17 cellular contexts compared by ENCODE assay signal in genomic region chr5:72093231-72093630, GRCh38. TPM values are rescaled to one million over a fixed set of nuclear protein-coding genes. Genes with fewer than 3 reads are reported as not detected.
DNase-seq lines count a peak whose midpoint lies in the region; ATAC-seq and TF ChIP-seq lines count a peak whose summit lies in the region.
"Had no signal": no experiment of that assay in that cellular context is flagged by ENCODE, and none has a peak within 500 bp of the region (broad histone marks: within the 10 kb centered on the region; RNA-seq: fewer than 3 reads in every experiment).

No MANE protein-coding gene starts in this region.

- H3K27me3 ChIP-seq in MM.1S (replicated peaks; ENCODE audit: insufficient read depth, low read length) (no peaks in the 10 kb centered on the region), H7 (ENCODE audit: control insufficient read depth, insufficient read depth, low read length) (no peaks in the 10 kb centered on the region)
- H3K27me3 ChIP-seq: BE2C, thyroid gland had no signal

- no peaks in the 10 kb centered on the region for H3K4me1 ChIP-seq in MM.1S (ENCODE audit: low read length)
- H3K4me1 ChIP-seq: thyroid gland had no signal

- H3K9me3 ChIP-seq in MM.1S (replicated peaks; ENCODE audit: insufficient read depth, low read length) = no peaks in the 10 kb centered on the region
- H3K9me3 ChIP-seq: BE2C, thyroid gland had no signal

- H3K27ac ChIP-seq in MM.1S (ENCODE audit: low read length) = no peak overlapping the region
- H3K27ac ChIP-seq: thyroid gland had no signal

- peak overlapping the region; percentile 28; the same call in 1 of the 2 replicates for H3K4me2 ChIP-seq in MM.1S (ENCODE audit: low read depth, low read length)

- no peaks in the 10 kb centered on the region for H3K9me2 ChIP-seq in MM.1S (replicated peaks; ENCODE audit: insufficient read depth, low read length)

- H2AFZ ChIP-seq in MM.1S (ENCODE audit: low read length) = no peak overlapping the region

- H3K9ac ChIP-seq in MM.1S (ENCODE audit: low read length) = no peak overlapping the region

- no peak for ATAC-seq in HG03342 (IDR thresholded peaks at IDR 0.05; ENCODE audit: unreplicated experiment)
- no peak for ATAC-seq in HG03571 (IDR thresholded peaks at IDR 0.05; ENCODE audit: unreplicated experiment)
- no peak for ATAC-seq in GM18517 (IDR thresholded peaks at IDR 0.05; ENCODE audit: unreplicated experiment)
- ATAC-seq: activated CD8-positive, alpha-beta memory T cell treated with anti-CD3 and anti-CD28 coated beads, Interleukin-2, amount 10 ng/mL, durations not matched to agents 7 days and 5 days; naive thymus-derived CD4-positive, alpha-beta T cell had no signal

- H3K4me3 ChIP-seq in MM.1S (ENCODE audit: low read length) (no peak overlapping the region), H7 (ENCODE audit: insufficient read depth, low read depth, low read length) (no peak overlapping the region)
- H3K4me3 ChIP-seq: thyroid gland had no signal

- H3K79me2 ChIP-seq in MM.1S (ENCODE audit: low read length) = no peaks in the 10 kb centered on the region

- DNase-seq in ELR (ENCODE audit: low read depth) (peak; percentile 74), MM.1S (no peak), astrocyte of the hippocampus (ENCODE audit: low read depth, low spot score) (peak; percentile 45), kidney glomerular epithelial cell (lab: John Stamatoyannopoulos, UW) (peak; percentile 28), H7 (no peak)
- DNase-seq: activated CD4-positive, CD25-positive, alpha-beta regulatory T cell; activated CD8-positive, alpha-beta memory T cell treated with anti-CD3 and anti-CD28 coated beads, Interleukin-2, amount 10 ng/mL, durations not matched to agents 7 days and 5 days; activated gamma-delta T cell; aorta; BE2C; naive thymus-derived CD4-positive, alpha-beta T cell; NCI-H1694 treated with DMSO at 0.1 percent for 48 hours; NCI-H446 treated with DMSO at 0.1 percent for 48 hours; thyroid gland had no signal

- 0 out of 2 replicates have a peak, but pooled peaks cover 2% of the 10 kb centered on the region for H3F3A ChIP-seq in MM.1S (ENCODE audit: insufficient read depth, low read length)

- H4K20me1 ChIP-seq in MM.1S (ENCODE audit: insufficient read depth, low read length) = no peaks in the 10 kb centered on the region

- no peak for TF ChIP-seq CTCF in MM.1S (IDR thresholded peaks at IDR 0.05; ENCODE audit: low read length)

- H3K36me3 ChIP-seq in MM.1S (replicated peaks; ENCODE audit: insufficient read depth, low read length) (no peaks in the 10 kb centered on the region), H7 (replicated peaks; ENCODE audit: control insufficient read depth, insufficient read depth, low read length) (no peaks in the 10 kb centered on the region)
- H3K36me3 ChIP-seq: BE2C, thyroid gland had no signal

RNA-seq across cellular contexts. Expression of gene MAP1B, which starts 14.0 kb away (rescaled TPM):
- 31.1 and 41.4 TPM in 2 replicates for total RNA-seq in H7 (2014; rRNA removed; shearing (Covaris generic))

Comparison
In these comparisons a context has a peak if more than half of its experiments do, and no peak if none do; other contexts are left out.
1. DNase-seq: peak in ELR (single experiment), astrocyte of the hippocampus (single experiment) and kidney glomerular epithelial cell (single experiment); none in MM.1S (single experiment) and H7 (single experiment).